In genomic region chr1:45569962-45570581, GRCh38 we compare ENCODE assay signal across 9 cellular contexts. TPM values are rescaled to one million over a fixed set of nuclear protein-coding genes. Genes with fewer than 3 reads are reported as not detected.
DNase-seq lines count a peak whose midpoint lies in the region; ATAC-seq, FAIRE-seq and TF ChIP-seq lines count a peak whose summit lies in the region.
"Had no signal": no experiment of that assay in that cellular context is flagged by ENCODE, and none has a peak within 500 bp of the region (broad histone marks: within the 10 kb centered on the region; RNA-seq: fewer than 3 reads in every experiment).

No MANE protein-coding gene starts in this region.

- no peak overlapping the region for H3K9ac ChIP-seq in keratinocyte (ENCODE audit: control insufficient read depth, extremely low read depth, insufficient read depth, low read length)

- dilution Hi-C loops in keratinocyte (cut with MboI; ENCODE audit: extremely low pct_ligation_motif_present, low sequenced_read_pairs), result no loop called here

- H3K9me3 ChIP-seq in WERI-Rb-1 (ENCODE audit: severe bottlenecking), result no peaks in the 10 kb centered on the region
- H3K9me3 ChIP-seq in breast epithelium, result no peaks in the 10 kb centered on the region
- H3K9me3 ChIP-seq in keratinocyte (ENCODE audit: control insufficient read depth, low read depth, low read length), result no peaks in the 10 kb centered on the region

- intact Hi-C loops in breast epithelium (cut with DNase I; ENCODE audit: low total_unique reads), result loop anchor here (10.0 kb wide), 1 partner anchor 65 kb away; the partner anchor contains the start of genes CCDC163 and MMACHC

- H3K36me3 ChIP-seq in WERI-Rb-1 (peaks cover 65% of the 10 kb centered on the region), breast epithelium (no peaks in the 10 kb centered on the region), keratinocyte (ENCODE audit: control insufficient read depth in 2 of 2, extremely low read depth in 1 of 2, insufficient read depth in 2 of 2, low read length in 2 of 2) (peaks cover 24 to 39% of the 10 kb centered on the region in 2 experiments)

- H3K27ac ChIP-seq in WERI-Rb-1 (peak overlapping the region; percentile 50), breast epithelium (peak overlapping the region in 1 of 2 donors; percentile 62), keratinocyte (ENCODE audit: control insufficient read depth, insufficient read depth, low read length) (no peak overlapping the region)

- DNase-seq in DMS 273 treated with DMSO at 0.1 percent for 48 hours (lab: John Stamatoyannopoulos, UW), result peak; percentile 47
- DNase-seq in HEK293T (ENCODE audit: extremely low spot score), result peak; percentile 78
- peak; percentile 68 for DNase-seq in NCI-H2107 (lab: John Stamatoyannopoulos, UW)
- DNase-seq in WERI-Rb-1, result peak; percentile 74
- peak; percentile 70 for DNase-seq in breast epithelium (ENCODE audit: low spot score in 2 of 2)
- no peak for DNase-seq in keratinocyte (ENCODE audit: low read depth, low spot score)
- DNase-seq in stimulated activated CD4-positive, alpha-beta T cell treated with anti-CD3 and anti-CD28 coated beads, Interleukin-1b, Interleukin-23, amount 100 ng/mL, for 4 hours (ENCODE audit: low read depth in 2 of 2), result peak; percentile 44 to 72

- no peak overlapping the region for H2AFZ ChIP-seq in keratinocyte (ENCODE audit: control insufficient read depth, low read length)

- ATAC-seq in GM21367 (IDR thresholded peaks at IDR 0.05; ENCODE audit: unreplicated experiment), result no peak

- peak; percentile 87 for FAIRE-seq in keratinocyte (lab: Jason Lieb, UNC)
- FAIRE-seq: TTC549 had no signal

- no peaks in the 10 kb centered on the region for H3K9me1 ChIP-seq in keratinocyte (ENCODE audit: control insufficient read depth, extremely low read depth, insufficient read depth, low read length)

- H4K20me1 ChIP-seq in keratinocyte (ENCODE audit: control insufficient read depth, extremely low read depth, insufficient read depth, low read length), result no peaks in the 10 kb centered on the region

- TF ChIP-seq CTCF in WERI-Rb-1 (IDR thresholded peaks at IDR 0.05; ENCODE audit: low read depth, low read length), result peak; percentile 90
- TF ChIP-seq CTCF in breast epithelium (IDR thresholded peaks at IDR 0.05), result peak; percentile 89 to 96 (median 94)
- peak; percentile 97 to 100 (median 98) for TF ChIP-seq CTCF in keratinocyte (optimal IDR thresholded peaks at IDR 0.05 in 1 of 3, IDR thresholded peaks at IDR 0.05 in 1 of 3, conservative IDR thresholded peaks at IDR 0.05 in 1 of 3; ENCODE audit: extremely low read depth in 1 of 3, insufficient read depth in 2 of 3, low read length in 3 of 3)

- H3K4me3 ChIP-seq in WERI-Rb-1 (ENCODE audit: low read depth, low read length), result no peak overlapping the region
- H3K4me3 ChIP-seq in breast epithelium, result no peak overlapping the region
- no peak overlapping the region for H3K4me3 ChIP-seq in keratinocyte (ENCODE audit: control insufficient read depth in 2 of 3, extremely low read depth in 1 of 3, insufficient read depth in 2 of 3, low read depth in 1 of 3, low read length in 3 of 3)

- H3K27me3 ChIP-seq in WERI-Rb-1 (ENCODE audit: insufficient read depth, low read depth, severe bottlenecking) (no peaks in the 10 kb centered on the region), breast epithelium (no peaks in the 10 kb centered on the region), keratinocyte (ENCODE audit: control insufficient read depth, extremely low read depth, insufficient read depth, low read length) (no peaks in the 10 kb centered on the region)

- H3K4me2 ChIP-seq in keratinocyte (ENCODE audit: control insufficient read depth, extremely low read depth, insufficient read depth, low read depth, low read length), result no peak overlapping the region

- POLR2A ChIA-PET in HEK293T (lab: Yijun Ruan, JAX), result interaction anchor here (1.2 to 5.6 kb wide), 7 partner anchors 12 to 230 kb away, joined by 3 to 40 read pairs (median 8); partner anchors contain the start of genes CCDC163, MMACHC, MUTYH and PRDX1

- H3K4me1 ChIP-seq in breast epithelium (no peaks in the 10 kb centered on the region), keratinocyte (ENCODE audit: control insufficient read depth, extremely low read depth, insufficient read depth, low read length) (no peaks in the 10 kb centered on the region)

- H3K79me2 ChIP-seq in keratinocyte (ENCODE audit: control insufficient read depth, insufficient read depth, low read length), result no peaks in the 10 kb centered on the region

- no peak for TF ChIP-seq POLR2A in breast epithelium (IDR thresholded peaks at IDR 0.05)

- CTCF ChIA-PET in HEK293T (lab: Yijun Ruan, JAX), result interaction anchor here (0.6 to 5.7 kb wide), 13 partner anchors 9 to 261 kb away, joined by 3 to 46 read pairs (median 4); partner anchors contain the start of gene AKR1A1

TF ChIP-seq in HEK293T, 16 proteins besides CTCF, POLR2A, EP300 and RAD21:
- TF ChIP-seq HDGF (IDR thresholded peaks at IDR 0.05; ENCODE audit: borderline replicate concordance) (no peak), NFRKB (IDR thresholded peaks at IDR 0.05) (no peak), FOXA1 (IDR thresholded peaks at IDR 0.05) (no peak), TARDBP (IDR thresholded peaks at IDR 0.05) (no peak), ZNF384 (IDR thresholded peaks at IDR 0.05) (no peak), PKNOX1 (IDR thresholded peaks at IDR 0.05) (no peak), ARNT (IDR thresholded peaks at IDR 0.05) (no peak)

RNA-seq across cellular contexts. Expression of gene NASP, which starts 13.8 kb away (rescaled TPM):
- 10 to 100 TPM; 83.4 to 96.7 (median 91.0) TPM for total RNA-seq in breast epithelium
- 19.9 to 61.7 TPM (median 60.1 TPM) in 3 replicates for polyA plus RNA-seq in keratinocyte
- polyA plus RNA-seq in keratinocyte (2011; ENCODE audit: low read depth), result 39.9 TPM
- 23.0 and 23.6 TPM in 2 replicates for polyA plus RNA-seq in keratinocyte (2011; cell fraction: cytosol; rRNA removed)
- 63.5 and 65.5 TPM in 2 replicates for polyA plus RNA-seq in keratinocyte (2011; cell fraction: nucleus; rRNA removed)
- polyA plus RNA-seq in keratinocyte (2012; ENCODE audit: low replicate concordance), result 19.2 and 64.9 TPM in 2 replicates
- polyA minus RNA-seq in keratinocyte, result 17.4 to 32.0 TPM (median 19.8 TPM) in 3 replicates
- polyA minus RNA-seq in keratinocyte (2011; cell fraction: cytosol; rRNA and poly(A)+ RNA removed), result 25.9 TPM
- polyA minus RNA-seq in keratinocyte (2011; cell fraction: nucleus; rRNA and poly(A)+ RNA removed), result 20.6 and 30.4 TPM in 2 replicates

RNA-seq across cellular contexts. Expression of gene AKR1A1, which starts 19.4 kb away (rescaled TPM):
- 10 to 100 TPM; 85.5 to 96.0 (median 89.4) TPM for total RNA-seq in breast epithelium
- polyA plus RNA-seq in keratinocyte, result 104 to 109 TPM (median 107 TPM) in 3 replicates
- polyA plus RNA-seq in keratinocyte (2011; ENCODE audit: low read depth), result 33.4 TPM
- 84.2 and 96.9 TPM in 2 replicates for polyA plus RNA-seq in keratinocyte (2011; cell fraction: cytosol; rRNA removed)
- polyA plus RNA-seq in keratinocyte (2011; cell fraction: nucleus; rRNA removed), result 91.2 and 103 TPM in 2 replicates
- 48.4 and 102 TPM in 2 replicates for polyA plus RNA-seq in keratinocyte (2012; ENCODE audit: low replicate concordance)
- polyA minus RNA-seq in keratinocyte, result 96.7 to 108 TPM (median 98.9 TPM) in 3 replicates
- 58.5 TPM for polyA minus RNA-seq in keratinocyte (2011; cell fraction: cytosol; rRNA and poly(A)+ RNA removed)
- polyA minus RNA-seq in keratinocyte (2011; cell fraction: nucleus; rRNA and poly(A)+ RNA removed), result 29.2 and 30.4 TPM in 2 replicates

RNA-seq across cellular contexts. Expression of gene PRDX1, which starts 48.4 kb away (rescaled TPM):
- total RNA-seq in breast epithelium, result 100 to 1,000 TPM; 178 to 313 (median 308) TPM
- 938 to 1,251 TPM (median 971 TPM) in 3 replicates for polyA plus RNA-seq in keratinocyte
- polyA plus RNA-seq in keratinocyte (2011; ENCODE audit: low read depth), result 153 TPM
- 809 and 1,377 TPM in 2 replicates for polyA plus RNA-seq in keratinocyte (2011; cell fraction: cytosol; rRNA removed)
- 627 and 714 TPM in 2 replicates for polyA plus RNA-seq in keratinocyte (2011; cell fraction: nucleus; rRNA removed)
- polyA plus RNA-seq in keratinocyte (2012; ENCODE audit: low replicate concordance), result 700 and 1,019 TPM in 2 replicates
- 118 to 575 TPM (median 465 TPM) in 3 replicates for polyA minus RNA-seq in keratinocyte
- 327 TPM for polyA minus RNA-seq in keratinocyte (2011; cell fraction: cytosol; rRNA and poly(A)+ RNA removed)
- 168 and 248 TPM in 2 replicates for polyA minus RNA-seq in keratinocyte (2011; cell fraction: nucleus; rRNA and poly(A)+ RNA removed)

RNA-seq across cellular contexts. Expression of gene CCDC17, which starts 53.8 kb away (rescaled TPM):
- 1 to 10 TPM; 2.3 to 5.7 (median 4.5) TPM for total RNA-seq in breast epithelium
- polyA plus RNA-seq in keratinocyte, result 0.17 to 0.57 TPM (median 0.37 TPM) in 3 replicates
- 1.4 TPM for polyA plus RNA-seq in keratinocyte (2011; ENCODE audit: low read depth)
- polyA plus RNA-seq in keratinocyte (2011; cell fraction: cytosol; rRNA removed), result 0.05 and 0.06 TPM in 2 replicates
- 2.8 and 4.1 TPM in 2 replicates for polyA plus RNA-seq in keratinocyte (2011; cell fraction: nucleus; rRNA removed)
- polyA plus RNA-seq in keratinocyte (2012; ENCODE audit: low replicate concordance), result 0.36 and 1.1 TPM in 2 replicates
- 1.3 to 3.7 TPM (median 2.9 TPM) in 3 replicates for polyA minus RNA-seq in keratinocyte
- not detected for polyA minus RNA-seq in keratinocyte (2011; cell fraction: cytosol; rRNA and poly(A)+ RNA removed)
- polyA minus RNA-seq in keratinocyte (2011; cell fraction: nucleus; rRNA and poly(A)+ RNA removed), result 3.7 and 6.1 TPM in 2 replicates
